29 cellular contexts compared by ENCODE assay signal in genomic region chr6:32522302-32523047, GRCh38. TPM values are rescaled to one million over a fixed set of nuclear protein-coding genes. Genes with fewer than 3 reads are reported as not detected.
A peak's percentile ranks its signal among the peaks of the same experiment; 100 is the strongest.
DNase-seq lines count a peak whose midpoint lies in the region; ATAC-seq and TF ChIP-seq lines count a peak whose summit lies in the region.
"Had no signal": no experiment of that assay in that cellular context is flagged by ENCODE, and none has a peak within 500 bp of the region (broad histone marks: within the 10 kb centered on the region; RNA-seq: fewer than 3 reads in every experiment).

No MANE protein-coding gene starts in this region.

- H2BK5ac ChIP-seq in H9 (ENCODE audit: insufficient read length, low read length): no peak overlapping the region

- in situ Hi-C loops in KBM-7 (cut with MboI; ENCODE audit: low pct_unique_long_range_greater_than_20kb, low sequenced_read_pairs): no loop called here

- H3K79me1 ChIP-seq in H9 (ENCODE audit: insufficient read depth, low read depth, low read length, poor library complexity, severe bottlenecking): no peaks in the 10 kb centered on the region

- H3K36me3 Mint-ChIP-seq in H9 (ENCODE audit: insufficient read depth in 1 of 3, low read depth in 3 of 3): no peaks in the 10 kb centered on the region; a peak in 1 of 7 replicates
- H3K36me3 Mint-ChIP-seq in brain: no peaks in the 10 kb centered on the region
- H3K36me3 Mint-ChIP-seq: activated naive CD4-positive, alpha-beta T cell treated with anti-CD3 and anti-CD28 coated beads, Interleukin-2, amount 50 U/mL, for 24 hours; naive thymus-derived CD4-positive, alpha-beta T cell had no signal

- intact Hi-C loops in left lung (cut with DNase I): loop anchor here in 1 of 2 donors (10.0 kb wide), 1 partner anchor 62 kb away; the partner anchor contains the start of gene HLA-DRB1

- DNase-seq in H9: no peak
- DNase-seq in left lung: no peak
- no peak for DNase-seq in smooth muscle cell (lab: John Stamatoyannopoulos, UW; ENCODE audit: unreplicated experiment)
- DNase-seq in NCI-H2081 (lab: John Stamatoyannopoulos, UW): no peak
- no peak for DNase-seq in KBM-7
- DNase-seq in effector memory CD4-positive, alpha-beta T cell: no peak
- DNase-seq in activated CD4-positive, CD25-positive, alpha-beta regulatory T cell (lab: John Stamatoyannopoulos, UW): no peak
- DNase-seq: activated CD4-positive, alpha-beta memory T cell treated with anti-CD3 and anti-CD28 coated beads, Interleukin-2, amount 10 ng/mL, durations not matched to agents 7 days and 5 days; activated CD8-positive, alpha-beta memory T cell treated with anti-CD3 and anti-CD28 coated beads, Interleukin-2, amount 50 U/mL, for 48 hours; COR-L47; DMS79; foreskin keratinocyte; GDM1; HFFc6; NCI-H1092; NCI-H1930; NCI-H526 treated with DMSO at 0.1 percent for 48 hours; SIG-M5; small intestine had no signal

- H4K5ac ChIP-seq in H9 (ENCODE audit: insufficient read length, low read depth, low read length): no peak overlapping the region

- H3K4me1 ChIP-seq in H9 (ENCODE audit: insufficient read depth, low read length) (no peaks in the 10 kb centered on the region), left lung (no peaks in the 10 kb centered on the region), smooth muscle cell (ENCODE audit: low read depth) (peaks cover 6% of the 10 kb centered on the region)
- H3K4me1 ChIP-seq in effector memory CD4-positive, alpha-beta T cell (ENCODE audit: control insufficient read depth, insufficient read depth, low read length, poor library complexity, severe bottlenecking): no peaks in the 10 kb centered on the region
- H3K4me1 ChIP-seq: BLaER1, foreskin keratinocyte, Peyer's patch had no signal

- H3K27ac ChIP-seq in H9 (ENCODE audit: insufficient read length, low read depth, low read length) (no peak overlapping the region), left lung (peak overlapping the region in 1 of 2 donors; percentile 37), smooth muscle cell (ENCODE audit: low read depth) (no peak overlapping the region)
- no peak overlapping the region for H3K27ac ChIP-seq in effector memory CD4-positive, alpha-beta T cell (ENCODE audit: insufficient read depth, low read length, poor library complexity, severe bottlenecking)
- H3K27ac ChIP-seq: BLaER1, foreskin keratinocyte, HL-60 had no signal

- H3K4me2 ChIP-seq in H9 (ENCODE audit: insufficient read depth, insufficient read length, low read length) (peak overlapping the region; percentile 86), smooth muscle cell (peak overlapping the region; percentile 94)
- H3K4me2 ChIP-seq: BLaER1 had no signal

- H3F3A ChIP-seq in smooth muscle cell (ENCODE audit: low read depth): no peaks in the 10 kb centered on the region

- peak overlapping the region; percentile 84 to 92 for H3K4me3 Mint-ChIP-seq in H9
- H3K4me3 Mint-ChIP-seq in brain: peak overlapping the region in 3 of 5 experiments; percentile 11 to 87 (median 82)
- H3K4me3 Mint-ChIP-seq: activated CD4-positive, alpha-beta memory T cell treated with anti-CD3 and anti-CD28 coated beads, Interleukin-2, amount 10 ng/mL, durations not matched to agents 7 days and 5 days; HFFc6 had no signal

- no peak overlapping the region for H3K14ac ChIP-seq in H9 (ENCODE audit: insufficient read depth, low read length)

- H3K36me3 ChIP-seq in left lung (peaks cover 0 to 4% of the 10 kb centered on the region in 2 donors), smooth muscle cell (ENCODE audit: low read depth) (no peaks in the 10 kb centered on the region)
- H3K36me3 ChIP-seq in effector memory CD4-positive, alpha-beta T cell (ENCODE audit: control insufficient read depth, insufficient read depth, low read length): no peaks in the 10 kb centered on the region
- H3K36me3 ChIP-seq: BLaER1, heart left ventricle, Peyer's patch had no signal

- H3K56ac ChIP-seq in H9 (ENCODE audit: insufficient read length, low read depth, low read length): no peak overlapping the region

- H3K79me2 ChIP-seq in H9 (ENCODE audit: insufficient read depth, low read length) (no peaks in the 10 kb centered on the region), smooth muscle cell (ENCODE audit: low read depth) (no peaks in the 10 kb centered on the region)

- H3K9ac ChIP-seq in H9 (ENCODE audit: extremely low read depth, insufficient read length, low read length): no peak overlapping the region
- no peak overlapping the region for H3K9ac ChIP-seq in smooth muscle cell (ENCODE audit: low read depth)
- H3K9ac ChIP-seq: BLaER1 had no signal

- H4K20me1 ChIP-seq in H9 (ENCODE audit: control insufficient read depth, insufficient read depth, insufficient read length): no peaks in the 10 kb centered on the region
- H4K20me1 ChIP-seq in smooth muscle cell (ENCODE audit: low read depth): no peaks in the 10 kb centered on the region
- H4K20me1 ChIP-seq: BLaER1 had no signal

- no peak overlapping the region for H4K91ac ChIP-seq in H9 (ENCODE audit: insufficient read length, low read depth, low read length)

- H3K23me2 ChIP-seq in H9 (ENCODE audit: insufficient read length, low read depth, low read length, poor library complexity, severe bottlenecking): peaks cover 10% of the 10 kb centered on the region

- no peak overlapping the region for H4K8ac ChIP-seq in H9 (replicated peaks; ENCODE audit: insufficient read length, low read depth, low read length)

- no peak overlapping the region for H3T11ph ChIP-seq in H9 (ENCODE audit: low read length)

- H3K4ac ChIP-seq in H9 (ENCODE audit: low read depth, low read length): no peak overlapping the region

- H3K4me1 Mint-ChIP-seq in H9 (peaks cover 14 to 17% of the 10 kb centered on the region in 2 experiments), brain (peaks cover 17% of the 10 kb centered on the region)
- H3K4me1 Mint-ChIP-seq: activated naive CD4-positive, alpha-beta T cell treated with anti-CD3 and anti-CD28 coated beads, Interleukin-2, amount 50 U/mL, for 24 hours had no signal

- H2AFZ ChIP-seq in H9 (ENCODE audit: low read length) (peak overlapping the region; percentile 89), smooth muscle cell (ENCODE audit: low read depth) (peak overlapping the region; percentile 76)

- H2BK120ac ChIP-seq in H9 (ENCODE audit: low read depth, low read length, poor library complexity, severe bottlenecking): no peak overlapping the region

- peak overlapping the region in 1 of 2 donors; percentile 26 for H3K4me3 ChIP-seq in left lung
- peak overlapping the region; percentile 58 for H3K4me3 ChIP-seq in smooth muscle cell
- no peak overlapping the region for H3K4me3 ChIP-seq in effector memory CD4-positive, alpha-beta T cell (ENCODE audit: insufficient read depth, low read depth, low read length, poor library complexity, severe bottlenecking)
- H3K4me3 ChIP-seq: BLaER1, Peyer's patch had no signal

- TF ChIP-seq CTCF in H9 (conservative IDR thresholded peaks at IDR 0.05) (no peak), brain (conservative IDR thresholded peaks at IDR 0.05) (no peak), left lung (IDR thresholded peaks at IDR 0.05) (no peak), smooth muscle cell (IDR thresholded peaks at IDR 0.05; ENCODE audit: borderline replicate concordance, insufficient read depth, poor library complexity, severe bottlenecking) (no peak)

- WGBS in H9 (ENCODE audit: extremely low coverage, insufficient read length, low lambda C conversion rate): no CpG with 5 or more reads among the region's 19 CpGs
- WGBS in smooth muscle cell (ENCODE audit: low lambda C conversion rate): 9% methylated on average over 19 of the region's 19 CpGs

- H3K27me3 ChIP-seq in H9 (ENCODE audit: insufficient read depth, low read length) (peaks cover 9% of the 10 kb centered on the region; the same call in 1 of the 2 replicates), left lung (no peaks in the 10 kb centered on the region), smooth muscle cell (ENCODE audit: low read depth) (peaks cover 22% of the 10 kb centered on the region)
- H3K27me3 ChIP-seq in effector memory CD4-positive, alpha-beta T cell (replicated peaks; ENCODE audit: control insufficient read depth, insufficient read depth, low read length, poor library complexity, severe bottlenecking): no peaks in the 10 kb centered on the region
- H3K27me3 ChIP-seq: BLaER1, Peyer's patch had no signal

- H3K9me3 ChIP-seq in H9 (ENCODE audit: control insufficient read depth, low read depth, low read length): no peaks in the 10 kb centered on the region
- no peaks in the 10 kb centered on the region for H3K9me3 ChIP-seq in left lung
- no peaks in the 10 kb centered on the region for H3K9me3 ChIP-seq in smooth muscle cell (replicated peaks; ENCODE audit: low read depth)
- no peaks in the 10 kb centered on the region for H3K9me3 ChIP-seq in effector memory CD4-positive, alpha-beta T cell (ENCODE audit: control insufficient read depth, low read length)
- H3K9me3 ChIP-seq: BLaER1, heart left ventricle, Peyer's patch had no signal

- H3K27me3 Mint-ChIP-seq in H9 (ENCODE audit: low read depth) (peaks cover 45% of the 10 kb centered on the region), brain (peaks cover 41% of the 10 kb centered on the region)
- H3K27me3 Mint-ChIP-seq: activated naive CD4-positive, alpha-beta T cell treated with anti-CD3 and anti-CD28 coated beads, Interleukin-2, amount 50 U/mL, for 24 hours had no signal

- H2AK5ac ChIP-seq in H9 (ENCODE audit: insufficient read length, low read length): no peak overlapping the region

- no peak overlapping the region for H3K23ac ChIP-seq in H9 (ENCODE audit: insufficient read length, low read depth, low read length)

- no peak overlapping the region for H3K18ac ChIP-seq in H9 (ENCODE audit: insufficient read length, low read depth, low read length)

- peak; percentile 36 for ATAC-seq in left lung
- ATAC-seq: esophagus mucosa; foreskin keratinocyte; naive thymus-derived CD4-positive, alpha-beta T cell had no signal

- no peak overlapping the region for H2BK12ac ChIP-seq in H9 (ENCODE audit: insufficient read length, low read depth, low read length)

- H2BK20ac ChIP-seq in H9 (ENCODE audit: low read depth, low read length, poor library complexity, severe bottlenecking): no peak overlapping the region

- no peak overlapping the region for H2BK15ac ChIP-seq in H9 (ENCODE audit: low read depth, low read length)

- H3K27ac Mint-ChIP-seq in H9: no peak overlapping the region
- H3K27ac Mint-ChIP-seq in brain: no peak overlapping the region
- H3K27ac Mint-ChIP-seq: activated CD4-positive, alpha-beta memory T cell treated with anti-CD3 and anti-CD28 coated beads, Interleukin-2, amount 10 ng/mL, durations not matched to agents 7 days and 5 days; activated naive CD4-positive, alpha-beta T cell treated with anti-CD3 and anti-CD28 coated beads, Interleukin-2, amount 50 U/mL, for 24 hours; HFFc6 had no signal

- no peaks in the 10 kb centered on the region; a peak in 1 of 5 replicates for H3K9me3 Mint-ChIP-seq in H9
- H3K9me3 Mint-ChIP-seq in brain: peaks cover 0 to 3% (median 0%) of the 10 kb centered on the region in 5 experiments
- H3K9me3 Mint-ChIP-seq: activated CD4-positive, alpha-beta memory T cell treated with anti-CD3 and anti-CD28 coated beads, Interleukin-2, amount 10 ng/mL, durations not matched to agents 7 days and 5 days; activated naive CD4-positive, alpha-beta T cell treated with anti-CD3 and anti-CD28 coated beads, Interleukin-2, amount 50 U/mL, for 24 hours; HFFc6; naive thymus-derived CD4-positive, alpha-beta T cell had no signal

RNA-seq across cellular contexts. Expression of gene HLA-DRB5, which starts 7.6 kb away (rescaled TPM):
- total RNA-seq in H9 (2021) (3.3 and 4.2 TPM in 2 replicates), left lung (100 to 1,000 TPM; 106 to 407 TPM), smooth muscle cell (7.8 and 10.4 TPM in 2 replicates)
- polyA plus RNA-seq in brain (ENCODE audit: insufficient read depth, low read depth, low replicate concordance) (2.6 TPM), smooth muscle cell (7.9 and 32.0 TPM in 2 replicates)
- total RNA-seq: bronchial epithelial cell, esophagus mucosa, foreskin keratinocyte, HFFc6, osteocyte had no signal
- polyA plus RNA-seq: foreskin keratinocyte had no signal
